ENCODE assay signal across 1 cellular context in the genomic region with DNA sequence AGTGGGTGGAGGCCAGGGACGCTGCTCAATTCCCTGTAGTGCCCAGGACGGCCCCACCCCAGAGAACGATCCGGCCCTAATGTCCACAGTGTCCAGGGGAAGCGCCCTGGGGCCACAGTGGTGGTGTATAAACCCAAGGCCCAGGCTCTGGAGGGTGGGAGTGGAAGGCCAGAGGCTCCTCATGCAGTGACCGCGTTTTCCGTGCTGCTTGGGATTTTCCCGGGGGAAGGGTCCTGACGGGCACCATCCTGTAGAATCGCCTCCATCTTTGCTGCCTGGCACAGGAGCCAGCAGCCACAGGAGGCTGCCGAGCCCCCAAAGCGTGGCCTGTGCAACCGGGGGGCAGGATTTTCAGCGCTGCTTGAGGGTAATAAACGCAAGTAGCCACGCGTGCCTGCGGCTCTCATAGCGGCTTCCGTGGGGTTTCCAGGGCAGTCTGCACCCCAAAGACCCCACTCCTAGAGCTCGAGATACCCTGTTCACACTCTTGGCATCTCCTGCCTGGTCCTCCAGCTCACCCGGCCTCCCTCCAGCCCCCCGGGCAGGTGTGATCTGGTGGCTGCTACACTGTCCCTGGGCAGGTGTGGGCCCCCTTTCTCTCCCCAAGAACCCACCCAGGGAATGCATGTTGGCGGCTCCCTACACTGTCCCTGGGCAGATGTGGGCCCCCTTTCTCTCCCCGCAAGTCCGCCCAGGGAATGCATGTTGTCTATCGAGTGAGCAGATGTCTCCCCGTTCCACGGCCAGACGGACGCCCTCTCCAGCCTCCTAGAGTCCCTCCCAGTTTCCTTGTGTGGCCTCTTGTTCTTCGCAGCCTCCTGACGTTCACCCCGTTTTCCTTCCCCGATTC.
A peak's percentile ranks its signal among the peaks of the same experiment; 100 is the strongest.
TF ChIP-seq lines count a peak whose summit lies in the region.

No MANE protein-coding gene starts in this region.

TF ChIP-seq in HepG2, 621 proteins besides CTCF, POLR2A, EP300 and RAD21:
- no peak for TF ChIP-seq SMAD9 (CRISPR knock-in tag; IDR thresholded peaks at IDR 0.05)
- no peak for TF ChIP-seq ZZZ3 (CRISPR knock-in tag; IDR thresholded peaks at IDR 0.05; ENCODE audit: borderline replicate concordance)
- peak; percentile 38 for TF ChIP-seq AGO2 (optimal IDR thresholded peaks at IDR 0.05; ENCODE audit: low read depth, low read length)
- TF ChIP-seq FOXK1 (CRISPR knock-in tag; IDR thresholded peaks at IDR 0.05; ENCODE audit: borderline replicate concordance, low read depth) = no peak
